In genomic region chr12:125065753-125066570, GRCh38 we compare ENCODE assay signal across 8 cellular contexts. TPM values are rescaled to one million over a fixed set of nuclear protein-coding genes. Genes with fewer than 3 reads are reported as not detected.
DNase-seq lines count a peak whose midpoint lies in the region; ATAC-seq, FAIRE-seq and TF ChIP-seq lines count a peak whose summit lies in the region.

No MANE protein-coding gene starts in this region.

- CTCF ChIA-PET in K562 (lab: Yijun Ruan, JAX; ENCODE audit: low intra/inter-chr PET ratio): no interaction called here

- H3K9me3 ChIP-seq in K562 (replicated peaks; ENCODE audit: control insufficient read depth, insufficient read depth, low read depth, low read length) (0 out of 2 replicates have a peak, but pooled peaks cover 2% of the 10 kb centered on the region), vagina (no peaks in the 10 kb centered on the region)

- 0 out of 2 replicates have a peak, but pooled peaks cover 4% of the 10 kb centered on the region for H4K20me1 ChIP-seq in K562 (replicated peaks; ENCODE audit: control insufficient read depth, insufficient read depth, low read length)

- peak overlapping the region; percentile 80 for H3K4me2 ChIP-seq in K562 (ENCODE audit: insufficient read depth, low read length)

- peak overlapping the region; percentile 68 for H2AFZ ChIP-seq in K562 (ENCODE audit: low read depth, low read length)

- H3K4me3 Mint-ChIP-seq in memory B cell: peak overlapping the region; percentile 74

- H3K4me1 ChIP-seq in K562 (replicated peaks in 1 of 2; ENCODE audit: control insufficient read depth in 2 of 2, insufficient read depth in 2 of 2, low read length in 2 of 2) (peaks cover 0 to 15% of the 10 kb centered on the region in 2 experiments; a peak in 3 of 5 replicates), vagina (peaks cover 31% of the 10 kb centered on the region)

- POLR2A ChIA-PET in K562 (lab: Yijun Ruan, JAX): interaction anchor here (0.9 kb wide), 1 partner anchor 10 kb away, joined by 5 read pairs; no protein-coding TSS in a partner anchor

- no peak for DNase-seq in GM06990 (ENCODE audit: extremely low read depth, insufficient read length)
- DNase-seq in K562 (ENCODE audit: extremely low read depth in 1 of 4, low spot score in 3 of 4): no peak
- DNase-seq in memory B cell (ENCODE audit: low spot score in 2 of 2): peak in 1 of 2 donors; percentile 18
- DNase-seq in vagina (ENCODE audit: extremely low spot score in 2 of 2): no peak
- DNase-seq in KBM-7: no peak
- no peak for DNase-seq in NCI-H748 treated with DMSO at 0.1 percent for 48 hours (lab: John Stamatoyannopoulos, UW)

- TF ChIP-seq POLR2A in K562 (conservative IDR thresholded peaks at IDR 0.05) (no peak), vagina (IDR thresholded peaks at IDR 0.05) (no peak)

- no peak for FAIRE-seq in K562 (lab: Jason Lieb, UNC)

- H3K9me1 ChIP-seq in K562 (ENCODE audit: control insufficient read depth, insufficient read depth, low read length): no peaks in the 10 kb centered on the region

- no peaks in the 10 kb centered on the region for H3K9me3 Mint-ChIP-seq in memory B cell

- no peak for TF ChIP-seq EP300 in K562 (IDR thresholded peaks at IDR 0.05; ENCODE audit: low read length)

- H3K9ac ChIP-seq in K562 (ENCODE audit: insufficient read depth in 1 of 2, low read depth in 2 of 2, low read length in 2 of 2): peak overlapping the region; percentile 55 to 93

- intact Hi-C loops in K562 (cut with micrococcal nuclease) (loop anchor here (2.0 kb wide), 1 partner anchor 17 kb away; no protein-coding TSS in a partner anchor), vagina (cut with DNase I) (no loop called here)

- no peak for TF ChIP-seq RAD21 in K562 (CRISPR knock-in tag; conservative IDR thresholded peaks at IDR 0.05 in 1 of 2, IDR thresholded peaks at IDR 0.05 in 1 of 2)

- TSS peak; percentile 57 for BruUV-seq in K562 (replicated peaks; lab: Mats Ljungman, UMichigan)

- H3K27ac Mint-ChIP-seq in memory B cell: no peak overlapping the region

- in situ Hi-C loops in K562 (cut with MboI): no loop called here
- in situ Hi-C loops in KBM-7 (cut with MboI; ENCODE audit: low pct_unique_long_range_greater_than_20kb, low sequenced_read_pairs): no loop called here

- H3K4me3 ChIP-seq in GM06990 (replicated peaks; ENCODE audit: low read depth, low read length): peak overlapping the region; percentile 94
- H3K4me3 ChIP-seq in K562: peak overlapping the region; percentile 68
- peak overlapping the region; percentile 72 to 89 for H3K4me3 ChIP-seq in vagina

- no peaks in the 10 kb centered on the region for H3K36me3 Mint-ChIP-seq in memory B cell

- no peak overlapping the region; the same call in 2 of the 3 replicates for H3K27ac ChIP-seq in K562 (ENCODE audit: extremely low read depth, low read depth, low read length)
- peak overlapping the region; percentile 80 for H3K27ac ChIP-seq in vagina

- 34% methylated on average over 22 of the region's 23 CpGs for WGBS in K562 (ENCODE audit: insufficient coverage, low coverage, missing lambda C conversion rate)

- H3K27me3 ChIP-seq in GM06990 (replicated peaks; ENCODE audit: control insufficient read depth, insufficient read depth, low read length) (no peaks in the 10 kb centered on the region), K562 (ENCODE audit: control insufficient read depth in 2 of 2, insufficient read depth in 2 of 2, low read length in 2 of 2) (peaks cover 0 to 9% of the 10 kb centered on the region in 2 experiments; a peak in 1 of 5 replicates), vagina (no peaks in the 10 kb centered on the region)

- ATAC-seq in HG03039 (IDR thresholded peaks at IDR 0.05; ENCODE audit: unreplicated experiment) (peak; percentile 4), K562 (peak; percentile 10), memory B cell (ENCODE audit: low read depth) (peak; percentile 22), GM18519 (IDR thresholded peaks at IDR 0.05; ENCODE audit: low FRiP score, unreplicated experiment) (no peak)

- H3K27me3 Mint-ChIP-seq in memory B cell: no peaks in the 10 kb centered on the region

- peaks cover 9% of the 10 kb centered on the region for H3K79me2 ChIP-seq in K562 (ENCODE audit: control insufficient read depth, insufficient read depth, low read length)

- TF ChIP-seq CTCF in GM06990 (IDR thresholded peaks at IDR 0.05; ENCODE audit: insufficient read depth, low read length, poor library complexity, severe bottlenecking) (no peak), K562 (IDR thresholded peaks at IDR 0.05 in 2 of 3, conservative IDR thresholded peaks at IDR 0.05 in 1 of 3; ENCODE audit: insufficient read depth in 2 of 3, low read depth in 1 of 3, low read length in 3 of 3) (no peak), vagina (IDR thresholded peaks at IDR 0.05) (no peak)

- H3K4me1 Mint-ChIP-seq in memory B cell: peaks cover 11% of the 10 kb centered on the region

- H3K36me3 ChIP-seq in GM06990 (ENCODE audit: control insufficient read depth, insufficient read depth, low read length) (peaks cover 2% of the 10 kb centered on the region), K562 (ENCODE audit: control insufficient read depth, insufficient read depth, low read length) (no peaks in the 10 kb centered on the region), vagina (no peaks in the 10 kb centered on the region)

TF ChIP-seq in K562, 482 proteins besides CTCF, POLR2A, EP300 and RAD21 (continues in another document):
- TF ChIP-seq MTA3 (IDR thresholded peaks at IDR 0.05; ENCODE audit: borderline replicate concordance) (0 out of 2 replicates have a peak, but pooled peaks have one; percentile 12), ZNF232 (CRISPR knock-in tag; IDR thresholded peaks at IDR 0.05) (0 out of 2 replicates have a peak, but pooled peaks have one; percentile 17), RBBP5 (IDR thresholded peaks at IDR 0.05; ENCODE audit: borderline replicate concordance, insufficient read depth, low read length, poor library complexity, severe bottlenecking) (peak; percentile 0), MAX (CRISPR knock-in tag; IDR thresholded peaks at IDR 0.05) (peak; percentile 4; the same call in 1 of the 2 replicates), ZFX (CRISPR knock-in tag; IDR thresholded peaks at IDR 0.05) (peak; percentile 41), ZNF263 (CRISPR knock-in tag; IDR thresholded peaks at IDR 0.05; ENCODE audit: borderline replicate concordance) (peak; percentile 31; the same call in 1 of the 2 replicates)

RNA-seq across cellular contexts. Expression of gene AACS, which starts 0.7 kb away (rescaled TPM):
- total RNA-seq in K562 (2011; cell fraction: chromatin; rRNA removed; ENCODE audit: low replicate concordance): 70.2 and 94.5 TPM in 2 replicates
- 32.8 and 38.7 TPM in 2 replicates for total RNA-seq in K562 (2011; cell fraction: nucleolus; rRNA removed)
- total RNA-seq in K562 (2011; cell fraction: nucleoplasm; rRNA removed): 53.8 and 66.5 TPM in 2 replicates
- total RNA-seq in K562 (2014; rRNA removed): 5.9 and 8.0 TPM in 2 replicates
- 4.3 and 5.5 TPM in 2 replicates for total RNA-seq in K562 (2014; rRNA removed; fragmentation: Illumina TruSeq; extraction: Trizol)
- 4.9 and 6.0 TPM in 2 replicates for total RNA-seq in K562 (2015; rRNA removed; fragmentation: Illumina TruSeq; extraction: Trizol)
- 13.0 and 13.5 TPM in 2 replicates for total RNA-seq in K562 (2021)
- 5.5 and 6.3 TPM in 2 replicates for polyA plus RNA-seq in K562 (2011; rRNA removed)
- polyA plus RNA-seq in K562 (2011; cell fraction: cytosol; rRNA removed): 4.7 and 6.1 TPM in 2 replicates
- polyA plus RNA-seq in K562 (2011; cell fraction: nucleus; rRNA removed): 13.1 and 25.4 TPM in 2 replicates
- 8.4 and 12.8 TPM in 2 replicates for polyA plus RNA-seq in K562 (2012)
- 6.2 and 7.5 TPM in 2 replicates for polyA plus RNA-seq in K562 (2014; fragmentation: Illumina TruSeq; extraction: Trizol)
- polyA plus RNA-seq in K562 (2014; fragmentation: Nextera tagmentation; extraction: Ambion mirVana): 1 to 10 TPM; 2.4 TPM
- 6.7 and 8.0 TPM in 2 replicates for polyA plus RNA-seq in K562 (2014; rRNA removed)
- 9.2 and 16.2 TPM in 2 replicates for polyA minus RNA-seq in K562 (2011; rRNA and poly(A)+ RNA removed)
- 4.3 and 8.6 TPM in 2 replicates for polyA minus RNA-seq in K562 (2011; cell fraction: cytosol; rRNA and poly(A)+ RNA removed)
- 10.0 and 10.8 TPM in 2 replicates for polyA minus RNA-seq in K562 (2011; cell fraction: nucleus; rRNA and poly(A)+ RNA removed)
- 22.3 TPM for total RNA-seq in vagina
